ENCODE assay signal across 33 cellular contexts in the genomic region with DNA sequence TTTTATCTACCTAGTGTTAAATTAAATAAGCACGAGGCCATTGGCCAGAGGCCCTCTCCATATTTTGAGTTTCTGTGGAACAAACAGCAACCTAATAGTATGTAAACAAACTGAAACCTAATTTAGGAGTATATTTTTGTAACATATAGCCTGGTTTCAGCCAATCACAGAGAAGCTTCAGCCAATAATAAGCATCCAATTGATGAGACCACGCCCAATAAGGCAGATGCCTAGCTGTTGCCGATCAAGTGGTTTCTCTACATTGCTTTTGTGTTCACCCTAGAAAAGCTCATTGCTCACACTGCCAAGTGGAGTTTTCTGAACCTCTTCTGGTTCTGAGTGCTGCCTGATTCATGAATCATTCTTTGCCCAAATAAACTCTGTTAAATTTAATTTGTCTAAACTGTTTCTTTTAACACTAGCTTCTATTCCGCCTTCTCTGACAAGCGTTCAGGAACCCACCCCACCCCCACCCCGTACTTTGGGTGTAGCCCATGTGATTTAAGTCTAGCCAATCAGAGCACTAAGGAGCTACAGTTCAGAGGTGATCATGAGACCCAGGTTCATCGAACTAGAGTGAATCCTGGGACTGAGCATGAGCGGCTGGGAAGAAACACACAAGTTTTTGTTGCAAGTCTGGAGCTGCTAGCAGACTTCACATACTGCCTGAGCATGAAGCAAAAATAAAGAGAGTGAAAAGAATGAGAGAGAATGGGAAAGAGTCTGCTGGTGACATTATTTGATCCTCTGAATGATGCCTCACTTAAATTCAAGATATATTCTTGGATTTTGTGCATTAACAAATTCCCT.
"Had no signal": no experiment of that assay in that cellular context is flagged by ENCODE, and none has a peak within 500 bp of the region (broad histone marks: within the 10 kb centered on the region; RNA-seq: fewer than 3 reads in every experiment).

No MANE protein-coding gene starts in this region.

- H3K4me3 Mint-ChIP-seq: activated CD4-positive, alpha-beta memory T cell treated with anti-CD3 and anti-CD28 coated beads, Interleukin-2, amount 10 ng/mL, durations not matched to agents 7 days and 5 days; activated CD4-positive, alpha-beta T cell treated with anti-CD3 and anti-CD28 coated beads, Interleukin-2, amount 10 ng/mL, durations not matched to agents 7 days and 5 days; activated naive CD4-positive, alpha-beta T cell treated with anti-CD3 and anti-CD28 coated beads, Interleukin-2, amount 50 U/mL, for 24 hours; activated naive CD8-positive, alpha-beta T cell treated with anti-CD3 and anti-CD28 coated beads for 36 hours; activated naive CD8-positive, alpha-beta T cell treated with anti-CD3 and anti-CD28 coated beads, Interleukin-2, amount 50 U/mL, for 24 hours; activated T-cell treated with anti-CD3 and anti-CD28 coated beads, Interleukin-2, amount 50 U/mL, for 24 hours; activated T-cell treated with anti-CD3 and anti-CD28 coated beads, Interleukin-2, amount 50 U/mL, for 72 hours; T-helper 17 cell; T-helper 2 cell treated with Interferon-gamma antibody and Interleukin-4, amounts not matched to agents 5 μg/mL and 100 μg/mL, for 36 hours had no signal

- H3K27me3 ChIP-seq: adrenal gland, body of pancreas, cardiac muscle cell, colonic mucosa, esophagus squamous epithelium, gastroesophageal sphincter, heart right ventricle had no signal

- H3K9me3 Mint-ChIP-seq: activated naive CD4-positive, alpha-beta T cell treated with anti-CD3 and anti-CD28 coated beads, Interleukin-2, amount 50 U/mL, for 24 hours; activated naive CD8-positive, alpha-beta T cell treated with anti-CD3 and anti-CD28 coated beads for 36 hours; activated naive CD8-positive, alpha-beta T cell treated with anti-CD3 and anti-CD28 coated beads, Interleukin-2, amount 50 U/mL, for 24 hours; activated T-cell treated with anti-CD3 and anti-CD28 coated beads, Interleukin-2, amount 50 U/mL, for 24 hours had no signal

- H3K27ac Mint-ChIP-seq: activated CD4-positive, alpha-beta memory T cell treated with anti-CD3 and anti-CD28 coated beads, Interleukin-2, amount 10 ng/mL, durations not matched to agents 7 days and 5 days; activated CD4-positive, alpha-beta T cell treated with anti-CD3 and anti-CD28 coated beads, Interleukin-2, amount 10 ng/mL, durations not matched to agents 7 days and 5 days; activated naive CD4-positive, alpha-beta T cell treated with anti-CD3 and anti-CD28 coated beads, Interleukin-2, amount 50 U/mL, for 24 hours; activated naive CD8-positive, alpha-beta T cell treated with anti-CD3 and anti-CD28 coated beads for 36 hours; activated naive CD8-positive, alpha-beta T cell treated with anti-CD3 and anti-CD28 coated beads, Interleukin-2, amount 50 U/mL, for 24 hours; activated T-cell treated with anti-CD3 and anti-CD28 coated beads, Interleukin-2, amount 50 U/mL, for 24 hours; activated T-cell treated with anti-CD3 and anti-CD28 coated beads, Interleukin-2, amount 50 U/mL, for 72 hours; T-helper 17 cell; T-helper 2 cell treated with Interferon-gamma antibody and Interleukin-4, amounts not matched to agents 5 μg/mL and 100 μg/mL, for 36 hours had no signal

- H3K27ac ChIP-seq: adrenal gland, body of pancreas, cardiac muscle cell, colonic mucosa, epithelial cell of prostate, esophagus squamous epithelium, gastroesophageal sphincter, heart right ventricle had no signal

- H3K4me1 ChIP-seq: adrenal gland, body of pancreas, colonic mucosa, gastroesophageal sphincter had no signal

- H3K9me3 ChIP-seq: adrenal gland, body of pancreas, colonic mucosa had no signal

- ATAC-seq: activated naive CD8-positive, alpha-beta T cell treated with anti-CD3 and anti-CD28 coated beads, Interleukin-2, amount 50 U/mL, for 24 hours; activated T-cell treated with anti-CD3 and anti-CD28 coated beads, Interleukin-2, amount 50 U/mL, for 72 hours; body of pancreas; gastroesophageal sphincter; heart right ventricle; T-helper 17 cell had no signal

- DNase-seq: activated CD4-positive, alpha-beta memory T cell treated with anti-CD3 and anti-CD28 coated beads, Interleukin-2, amount 10 ng/mL, durations not matched to agents 7 days and 5 days; activated CD4-positive, alpha-beta T cell treated with anti-CD3 and anti-CD28 coated beads for 1 hour; activated CD4-positive, alpha-beta T cell treated with anti-CD3 and anti-CD28 coated beads for 4 hours; activated CD4-positive, alpha-beta T cell treated with anti-CD3 and anti-CD28 coated beads, Interleukin-2, amount 10 ng/mL, durations not matched to agents 7 days and 5 days; activated CD4-positive, alpha-beta T cell treated with anti-CD3 and anti-CD28 coated beads, Interleukin-2, amount 50 U/mL, for 4 hours; activated CD8-positive, alpha-beta memory T cell treated with anti-CD3 and anti-CD28 coated beads, Interleukin-2, amount 50 U/mL, for 4 hours; activated effector memory CD4-positive, alpha-beta T cell treated with Interleukin-2 at 50 U/mL for 16 hours; activated gamma-delta T cell treated with Interleukin-2 at 50 U/mL for 16 hours; activated naive CD4-positive, alpha-beta T cell treated with Interleukin-2 at 50 U/mL for 16 hours; activated naive CD8-positive, alpha-beta T cell treated with anti-CD3 and anti-CD28 coated beads for 36 hours; activated naive CD8-positive, alpha-beta T cell treated with anti-CD3 and anti-CD28 coated beads, Interleukin-2, amount 50 U/mL, for 24 hours; activated T-cell treated with anti-CD3 and anti-CD28 coated beads, Interleukin-2, amount 50 U/mL, for 24 hours; activated T-cell treated with anti-CD3 and anti-CD28 coated beads, Interleukin-2, amount 50 U/mL, for 72 hours; adrenal gland; amygdala; aorta; body of pancreas; central memory CD4-positive, alpha-beta T cell; cerebellar nuclear complex; colonic mucosa; effector CD8-positive, alpha-beta T cell; esophagus squamous epithelium; foreskin melanocyte; heart right ventricle; SW 1271; T-helper 1 cell; T-helper 17 cell; T1000 had no signal

- H3K36me3 ChIP-seq: adrenal gland, cardiac muscle cell, colonic mucosa, esophagus squamous epithelium, gastroesophageal sphincter, heart right ventricle had no signal

- H3K27me3 Mint-ChIP-seq: activated CD4-positive, alpha-beta memory T cell treated with anti-CD3 and anti-CD28 coated beads, Interleukin-2, amount 10 ng/mL, durations not matched to agents 7 days and 5 days; activated CD4-positive, alpha-beta T cell treated with anti-CD3 and anti-CD28 coated beads, Interleukin-2, amount 10 ng/mL, durations not matched to agents 7 days and 5 days; activated naive CD4-positive, alpha-beta T cell treated with anti-CD3 and anti-CD28 coated beads, Interleukin-2, amount 50 U/mL, for 24 hours; activated naive CD8-positive, alpha-beta T cell treated with anti-CD3 and anti-CD28 coated beads for 36 hours; activated naive CD8-positive, alpha-beta T cell treated with anti-CD3 and anti-CD28 coated beads, Interleukin-2, amount 50 U/mL, for 24 hours; activated T-cell treated with anti-CD3 and anti-CD28 coated beads, Interleukin-2, amount 50 U/mL, for 24 hours; T-helper 17 cell had no signal

- H3K36me3 Mint-ChIP-seq: activated naive CD4-positive, alpha-beta T cell treated with anti-CD3 and anti-CD28 coated beads, Interleukin-2, amount 50 U/mL, for 24 hours; activated naive CD8-positive, alpha-beta T cell treated with anti-CD3 and anti-CD28 coated beads for 36 hours had no signal

- H3K4me3 ChIP-seq: adrenal gland, body of pancreas, cardiac muscle cell, colonic mucosa, esophagus squamous epithelium, gastroesophageal sphincter, heart right ventricle had no signal
